8 cellular contexts compared by ENCODE assay signal in the genomic region with DNA sequence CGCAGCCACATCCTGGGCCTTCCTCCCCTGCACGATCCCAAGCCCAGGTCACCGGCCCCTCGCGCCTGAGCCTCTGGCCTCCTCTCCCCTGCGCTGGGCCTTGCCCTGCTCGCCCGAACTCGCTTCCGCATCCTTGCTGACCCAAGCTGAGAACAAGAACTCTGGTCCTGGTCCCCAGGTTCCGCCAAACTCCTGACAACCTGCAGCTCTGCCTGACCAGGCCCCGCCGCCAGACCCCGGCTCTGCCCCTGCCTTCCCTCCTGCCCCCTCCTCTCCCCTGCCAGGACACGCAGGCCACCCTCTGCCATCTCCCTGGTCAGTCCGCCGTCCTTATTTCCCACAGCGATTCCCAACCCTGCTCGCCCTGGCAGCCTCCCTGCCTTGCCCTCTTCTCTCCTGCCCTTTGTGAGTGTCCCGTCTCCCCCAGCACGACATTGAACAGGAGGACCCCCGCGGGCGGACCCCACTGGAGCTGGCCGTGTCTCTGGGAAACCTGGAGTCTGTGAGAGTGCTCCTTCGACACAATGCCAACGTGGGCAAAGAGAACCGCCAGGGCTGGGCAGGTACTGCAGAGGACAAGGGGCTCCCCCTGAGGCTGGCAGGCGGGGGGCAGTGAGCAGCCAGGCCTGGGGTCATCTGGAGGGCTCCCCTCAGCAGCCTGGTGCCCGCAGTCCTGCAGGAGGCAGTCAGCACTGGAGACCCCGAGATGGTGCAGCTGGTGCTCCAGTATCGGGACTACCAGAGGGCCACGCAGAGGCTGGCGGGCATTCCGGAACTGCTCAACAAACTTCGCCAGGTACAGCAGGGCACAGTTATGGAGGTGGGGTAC. TPM values are rescaled to one million over a fixed set of nuclear protein-coding genes. Genes with fewer than 3 reads are reported as not detected.
DNase-seq lines count a peak whose midpoint lies in the region; ATAC-seq, FAIRE-seq and TF ChIP-seq lines count a peak whose summit lies in the region.

No MANE protein-coding gene starts in this region.

- FAIRE-seq in GM12891 (lab: Jason Lieb, UNC) = peak; percentile 55

- peak overlapping the region; percentile 90 to 95 (median 92) for H3K4me3 Mint-ChIP-seq in nephron

- ATAC-seq in HG02678 (IDR thresholded peaks at IDR 0.05; ENCODE audit: unreplicated experiment) = no peak

- peaks cover 11% of the 10 kb centered on the region for H3K4me1 Mint-ChIP-seq in nephron

- no peaks in the 10 kb centered on the region for H3K9me3 Mint-ChIP-seq in nephron

- H3K27ac ChIP-seq in Peyer's patch = peak overlapping the region; percentile 79 to 99 (median 94)
- H3K27ac ChIP-seq in epithelial cell of prostate = peak overlapping the region; percentile 91

- H3K4me3 ChIP-seq in Peyer's patch = peak overlapping the region; percentile 74 to 92 (median 88)

- H3K36me3 Mint-ChIP-seq in nephron (ENCODE audit: low read depth) = peaks cover 24% of the 10 kb centered on the region

- H3K27ac Mint-ChIP-seq in nephron = peak overlapping the region; percentile 69 to 84 (median 69)

- no peaks in the 10 kb centered on the region for H3K27me3 Mint-ChIP-seq in nephron (ENCODE audit: low read depth)

- H3K4me1 ChIP-seq in Peyer's patch = peaks cover 4 to 48% (median 36%) of the 10 kb centered on the region in 4 donors

- TF ChIP-seq CTCF in Peyer's patch (IDR thresholded peaks at IDR 0.05) (no peak), nephron (IDR thresholded peaks at IDR 0.05; ENCODE audit: unreplicated experiment in 3 of 3) (no peak)

- DNase-seq in GM12891 (ENCODE audit: insufficient read length, low spot score) = no peak
- DNase-seq in Peyer's patch = no peak
- DNase-seq in epithelial cell of prostate (ENCODE audit: low read depth, low spot score) = no peak
- DNase-seq in AML-193 (lab: John Stamatoyannopoulos, UW) = no peak
- DNase-seq in NCI-H510A (lab: John Stamatoyannopoulos, UW) = no peak
- DNase-seq in activated effector memory CD4-positive, alpha-beta T cell treated with Interleukin-2 at 50 U/mL for 16 hours = no peak

- TF ChIP-seq POLR2A in GM12891 (IDR thresholded peaks at IDR 0.05; ENCODE audit: low read depth, low read length) (no peak), Peyer's patch (IDR thresholded peaks at IDR 0.05) (no peak)

- H3K9me3 ChIP-seq in Peyer's patch = no peaks in the 10 kb centered on the region

- H3K27me3 ChIP-seq in Peyer's patch = no peaks in the 10 kb centered on the region

- H3K36me3 ChIP-seq in Peyer's patch = peaks cover 0 to 35% (median 0%) of the 10 kb centered on the region in 3 donors

TF ChIP-seq in GM12891, 5 proteins besides CTCF, POLR2A, EP300 and RAD21:
- TF ChIP-seq PAX5 (IDR thresholded peaks at IDR 0.05; ENCODE audit: insufficient read depth, low read length, severe bottlenecking) (no peak), POLR2AphosphoS5 (IDR thresholded peaks at IDR 0.05; ENCODE audit: low read depth, low read length) (0 out of 2 replicates have a peak, but pooled peaks have one; percentile 26)
TF ChIP-seq in GM12891: peak in this region for 1.

RNA-seq across cellular contexts. Expression of gene ANKRD13D, which starts 0.8 kb away (rescaled TPM):
- 18.9 TPM for polyA plus RNA-seq in GM12891 (2012; ENCODE audit: low read depth, missing spikeins)
- total RNA-seq in Peyer's patch = 10 to 100 TPM; 25.4 to 97.4 (median 41.5) TPM

RNA-seq across cellular contexts. Expression of gene SSH3, which starts 13.5 kb away (rescaled TPM):
- polyA plus RNA-seq in GM12891 (2012; ENCODE audit: low read depth, missing spikeins) = 1.3 TPM
- 100 to 1,000 TPM in 2 of 4 donors, 10 to 100 TPM in 2; 55.9 to 128 (median 99.9) TPM for total RNA-seq in Peyer's patch

RNA-seq across cellular contexts. Expression of gene GRK2, which starts 23.6 kb away (rescaled TPM):
- polyA plus RNA-seq in GM12891 (2012; ENCODE audit: low read depth, missing spikeins) = 101 TPM
- 100 to 1,000 TPM; 103 to 276 (median 163) TPM for total RNA-seq in Peyer's patch
